Comparison of ENCODE assay signal across 1 cellular context in the genomic region with DNA sequence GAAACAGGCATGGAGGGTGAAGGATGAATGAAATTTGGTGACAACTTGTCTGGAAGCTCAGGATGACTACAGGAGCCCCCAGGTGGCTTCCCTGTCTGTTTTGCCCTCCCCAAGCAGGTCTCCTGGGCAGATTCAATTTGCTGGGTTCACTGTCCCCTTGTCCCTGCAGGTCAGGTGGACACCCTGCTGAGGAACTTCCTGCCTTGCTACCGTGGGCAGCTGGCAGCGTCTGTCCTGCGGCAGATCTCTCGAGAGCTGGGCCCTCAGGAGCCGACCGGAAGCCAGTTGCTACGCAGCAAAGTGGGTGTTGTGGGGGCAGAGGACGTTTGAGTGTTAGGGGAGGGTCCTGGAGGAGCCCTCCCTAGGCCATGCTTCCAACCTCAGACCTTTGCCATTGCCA.
TF ChIP-seq lines count a peak whose summit lies in the region.

No MANE protein-coding gene starts in this region.

TF ChIP-seq in HepG2, 621 proteins besides CTCF, POLR2A, EP300 and RAD21 (continued from another document and continues in another):
- peak; percentile 41; the same call in 1 of the 2 replicates for TF ChIP-seq HOXA3 (CRISPR knock-in tag; IDR thresholded peaks at IDR 0.05)
- no peak for TF ChIP-seq KLF11 (CRISPR knock-in tag; IDR thresholded peaks at IDR 0.05)
- 0 out of 2 replicates have a peak, but pooled peaks have one; percentile 35 for TF ChIP-seq ZNF430 (CRISPR knock-in tag; IDR thresholded peaks at IDR 0.05)
- no peak for TF ChIP-seq ZNF567 (CRISPR knock-in tag; IDR thresholded peaks at IDR 0.05; ENCODE audit: borderline replicate concordance)
- TF ChIP-seq ZNF235 (CRISPR knock-in tag; IDR thresholded peaks at IDR 0.05; ENCODE audit: borderline replicate concordance): no peak
- TF ChIP-seq ZNF816 (CRISPR knock-in tag; IDR thresholded peaks at IDR 0.05; ENCODE audit: borderline replicate concordance): no peak
- TF ChIP-seq, protein P1, sequence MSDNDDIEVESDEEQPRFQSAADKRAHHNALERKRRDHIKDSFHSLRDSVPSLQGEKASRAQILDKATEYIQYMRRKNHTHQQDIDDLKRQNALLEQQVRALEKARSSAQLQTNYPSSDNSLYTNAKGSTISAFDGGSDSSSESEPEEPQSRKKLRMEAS (IDR thresholded peaks at IDR 0.05): no peak
- no peak for TF ChIP-seq ZNF614 (CRISPR knock-in tag; IDR thresholded peaks at IDR 0.05; ENCODE audit: borderline replicate concordance)
- TF ChIP-seq, protein P2, sequence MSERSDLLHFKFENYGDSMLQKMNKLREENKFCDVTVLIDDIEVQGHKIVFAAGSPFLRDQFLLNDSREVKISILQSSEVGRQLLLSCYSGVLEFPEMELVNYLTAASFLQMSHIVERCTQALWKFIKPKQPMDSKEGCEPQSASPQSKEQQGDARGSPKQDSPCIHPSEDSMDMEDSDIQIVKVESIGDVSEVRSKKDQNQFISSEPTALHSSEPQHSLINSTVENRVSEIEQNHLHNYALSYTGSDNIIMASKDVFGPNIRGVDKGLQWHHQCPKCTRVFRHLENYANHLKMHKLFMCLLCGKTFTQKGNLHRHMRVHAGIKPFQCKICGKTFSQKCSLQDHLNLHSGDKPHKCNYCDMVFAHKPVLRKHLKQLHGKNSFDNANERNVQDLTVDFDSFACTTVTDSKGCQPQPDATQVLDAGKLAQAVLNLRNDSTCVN (CRISPR knock-in tag; IDR thresholded peaks at IDR 0.05; ENCODE audit: borderline replicate concordance): no peak
- TF ChIP-seq, protein P3, sequence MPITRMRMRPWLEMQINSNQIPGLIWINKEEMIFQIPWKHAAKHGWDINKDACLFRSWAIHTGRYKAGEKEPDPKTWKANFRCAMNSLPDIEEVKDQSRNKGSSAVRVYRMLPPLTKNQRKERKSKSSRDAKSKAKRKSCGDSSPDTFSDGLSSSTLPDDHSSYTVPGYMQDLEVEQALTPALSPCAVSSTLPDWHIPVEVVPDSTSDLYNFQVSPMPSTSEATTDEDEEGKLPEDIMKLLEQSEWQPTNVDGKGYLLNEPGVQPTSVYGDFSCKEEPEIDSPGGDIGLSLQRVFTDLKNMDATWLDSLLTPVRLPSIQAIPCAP (CRISPR knock-in tag; IDR thresholded peaks at IDR 0.05; ENCODE audit: low read depth): no peak
- TF ChIP-seq, protein P4, sequence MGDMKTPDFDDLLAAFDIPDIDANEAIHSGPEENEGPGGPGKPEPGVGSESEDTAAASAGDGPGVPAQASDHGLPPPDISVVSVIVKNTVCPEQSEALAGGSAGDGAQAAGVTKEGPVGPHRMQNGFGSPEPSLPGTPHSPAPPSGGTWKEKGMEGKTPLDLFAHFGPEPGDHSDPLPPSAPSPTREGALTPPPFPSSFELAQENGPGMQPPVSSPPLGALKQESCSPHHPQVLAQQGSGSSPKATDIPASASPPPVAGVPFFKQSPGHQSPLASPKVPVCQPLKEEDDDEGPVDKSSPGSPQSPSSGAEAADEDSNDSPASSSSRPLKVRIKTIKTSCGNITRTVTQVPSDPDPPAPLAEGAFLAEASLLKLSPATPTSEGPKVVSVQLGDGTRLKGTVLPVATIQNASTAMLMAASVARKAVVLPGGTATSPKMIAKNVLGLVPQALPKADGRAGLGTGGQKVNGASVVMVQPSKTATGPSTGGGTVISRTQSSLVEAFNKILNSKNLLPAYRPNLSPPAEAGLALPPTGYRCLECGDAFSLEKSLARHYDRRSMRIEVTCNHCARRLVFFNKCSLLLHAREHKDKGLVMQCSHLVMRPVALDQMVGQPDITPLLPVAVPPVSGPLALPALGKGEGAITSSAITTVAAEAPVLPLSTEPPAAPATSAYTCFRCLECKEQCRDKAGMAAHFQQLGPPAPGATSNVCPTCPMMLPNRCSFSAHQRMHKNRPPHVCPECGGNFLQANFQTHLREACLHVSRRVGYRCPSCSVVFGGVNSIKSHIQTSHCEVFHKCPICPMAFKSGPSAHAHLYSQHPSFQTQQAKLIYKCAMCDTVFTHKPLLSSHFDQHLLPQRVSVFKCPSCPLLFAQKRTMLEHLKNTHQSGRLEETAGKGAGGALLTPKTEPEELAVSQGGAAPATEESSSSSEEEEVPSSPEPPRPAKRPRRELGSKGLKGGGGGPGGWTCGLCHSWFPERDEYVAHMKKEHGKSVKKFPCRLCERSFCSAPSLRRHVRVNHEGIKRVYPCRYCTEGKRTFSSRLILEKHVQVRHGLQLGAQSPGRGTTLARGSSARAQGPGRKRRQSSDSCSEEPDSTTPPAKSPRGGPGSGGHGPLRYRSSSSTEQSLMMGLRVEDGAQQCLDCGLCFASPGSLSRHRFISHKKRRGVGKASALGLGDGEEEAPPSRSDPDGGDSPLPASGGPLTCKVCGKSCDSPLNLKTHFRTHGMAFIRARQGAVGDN (CRISPR knock-in tag; IDR thresholded peaks at IDR 0.05): peak; percentile 73
- no peak for TF ChIP-seq ZNF441 (CRISPR knock-in tag; IDR thresholded peaks at IDR 0.05; ENCODE audit: borderline replicate concordance)
- no peak for TF ChIP-seq KAT2B (IDR thresholded peaks at IDR 0.05; ENCODE audit: borderline replicate concordance, low read depth, low read length)
- TF ChIP-seq ZNF781 (CRISPR knock-in tag; IDR thresholded peaks at IDR 0.05; ENCODE audit: borderline replicate concordance, not compliant biosample characterization): no peak
- TF ChIP-seq SMAD1 (CRISPR knock-in tag; IDR thresholded peaks at IDR 0.05; ENCODE audit: borderline replicate concordance, low read depth): no peak
- no peak for TF ChIP-seq SKI (IDR thresholded peaks at IDR 0.05; ENCODE audit: partially characterized antibody)
- TF ChIP-seq EED (CRISPR knock-in tag; IDR thresholded peaks at IDR 0.05): no peak
- TF ChIP-seq DNMT1 (CRISPR knock-in tag; IDR thresholded peaks at IDR 0.05): no peak
- TF ChIP-seq FOXP1 (IDR thresholded peaks at IDR 0.05): no peak
- no peak for TF ChIP-seq FOXP1 (CRISPR knock-in tag; IDR thresholded peaks at IDR 0.05)
- TF ChIP-seq CCDC6 (CRISPR knock-in tag; IDR thresholded peaks at IDR 0.05): no peak
- TF ChIP-seq, protein P5, sequence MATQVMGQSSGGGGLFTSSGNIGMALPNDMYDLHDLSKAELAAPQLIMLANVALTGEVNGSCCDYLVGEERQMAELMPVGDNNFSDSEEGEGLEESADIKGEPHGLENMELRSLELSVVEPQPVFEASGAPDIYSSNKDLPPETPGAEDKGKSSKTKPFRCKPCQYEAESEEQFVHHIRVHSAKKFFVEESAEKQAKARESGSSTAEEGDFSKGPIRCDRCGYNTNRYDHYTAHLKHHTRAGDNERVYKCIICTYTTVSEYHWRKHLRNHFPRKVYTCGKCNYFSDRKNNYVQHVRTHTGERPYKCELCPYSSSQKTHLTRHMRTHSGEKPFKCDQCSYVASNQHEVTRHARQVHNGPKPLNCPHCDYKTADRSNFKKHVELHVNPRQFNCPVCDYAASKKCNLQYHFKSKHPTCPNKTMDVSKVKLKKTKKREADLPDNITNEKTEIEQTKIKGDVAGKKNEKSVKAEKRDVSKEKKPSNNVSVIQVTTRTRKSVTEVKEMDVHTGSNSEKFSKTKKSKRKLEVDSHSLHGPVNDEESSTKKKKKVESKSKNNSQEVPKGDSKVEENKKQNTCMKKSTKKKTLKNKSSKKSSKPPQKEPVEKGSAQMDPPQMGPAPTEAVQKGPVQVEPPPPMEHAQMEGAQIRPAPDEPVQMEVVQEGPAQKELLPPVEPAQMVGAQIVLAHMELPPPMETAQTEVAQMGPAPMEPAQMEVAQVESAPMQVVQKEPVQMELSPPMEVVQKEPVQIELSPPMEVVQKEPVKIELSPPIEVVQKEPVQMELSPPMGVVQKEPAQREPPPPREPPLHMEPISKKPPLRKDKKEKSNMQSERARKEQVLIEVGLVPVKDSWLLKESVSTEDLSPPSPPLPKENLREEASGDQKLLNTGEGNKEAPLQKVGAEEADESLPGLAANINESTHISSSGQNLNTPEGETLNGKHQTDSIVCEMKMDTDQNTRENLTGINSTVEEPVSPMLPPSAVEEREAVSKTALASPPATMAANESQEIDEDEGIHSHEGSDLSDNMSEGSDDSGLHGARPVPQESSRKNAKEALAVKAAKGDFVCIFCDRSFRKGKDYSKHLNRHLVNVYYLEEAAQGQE (IDR thresholded peaks at IDR 0.05; ENCODE audit: borderline replicate concordance in 1 of 2, low read depth in 1 of 2, low read length in 2 of 2): no peak
- TF ChIP-seq, protein P6, sequence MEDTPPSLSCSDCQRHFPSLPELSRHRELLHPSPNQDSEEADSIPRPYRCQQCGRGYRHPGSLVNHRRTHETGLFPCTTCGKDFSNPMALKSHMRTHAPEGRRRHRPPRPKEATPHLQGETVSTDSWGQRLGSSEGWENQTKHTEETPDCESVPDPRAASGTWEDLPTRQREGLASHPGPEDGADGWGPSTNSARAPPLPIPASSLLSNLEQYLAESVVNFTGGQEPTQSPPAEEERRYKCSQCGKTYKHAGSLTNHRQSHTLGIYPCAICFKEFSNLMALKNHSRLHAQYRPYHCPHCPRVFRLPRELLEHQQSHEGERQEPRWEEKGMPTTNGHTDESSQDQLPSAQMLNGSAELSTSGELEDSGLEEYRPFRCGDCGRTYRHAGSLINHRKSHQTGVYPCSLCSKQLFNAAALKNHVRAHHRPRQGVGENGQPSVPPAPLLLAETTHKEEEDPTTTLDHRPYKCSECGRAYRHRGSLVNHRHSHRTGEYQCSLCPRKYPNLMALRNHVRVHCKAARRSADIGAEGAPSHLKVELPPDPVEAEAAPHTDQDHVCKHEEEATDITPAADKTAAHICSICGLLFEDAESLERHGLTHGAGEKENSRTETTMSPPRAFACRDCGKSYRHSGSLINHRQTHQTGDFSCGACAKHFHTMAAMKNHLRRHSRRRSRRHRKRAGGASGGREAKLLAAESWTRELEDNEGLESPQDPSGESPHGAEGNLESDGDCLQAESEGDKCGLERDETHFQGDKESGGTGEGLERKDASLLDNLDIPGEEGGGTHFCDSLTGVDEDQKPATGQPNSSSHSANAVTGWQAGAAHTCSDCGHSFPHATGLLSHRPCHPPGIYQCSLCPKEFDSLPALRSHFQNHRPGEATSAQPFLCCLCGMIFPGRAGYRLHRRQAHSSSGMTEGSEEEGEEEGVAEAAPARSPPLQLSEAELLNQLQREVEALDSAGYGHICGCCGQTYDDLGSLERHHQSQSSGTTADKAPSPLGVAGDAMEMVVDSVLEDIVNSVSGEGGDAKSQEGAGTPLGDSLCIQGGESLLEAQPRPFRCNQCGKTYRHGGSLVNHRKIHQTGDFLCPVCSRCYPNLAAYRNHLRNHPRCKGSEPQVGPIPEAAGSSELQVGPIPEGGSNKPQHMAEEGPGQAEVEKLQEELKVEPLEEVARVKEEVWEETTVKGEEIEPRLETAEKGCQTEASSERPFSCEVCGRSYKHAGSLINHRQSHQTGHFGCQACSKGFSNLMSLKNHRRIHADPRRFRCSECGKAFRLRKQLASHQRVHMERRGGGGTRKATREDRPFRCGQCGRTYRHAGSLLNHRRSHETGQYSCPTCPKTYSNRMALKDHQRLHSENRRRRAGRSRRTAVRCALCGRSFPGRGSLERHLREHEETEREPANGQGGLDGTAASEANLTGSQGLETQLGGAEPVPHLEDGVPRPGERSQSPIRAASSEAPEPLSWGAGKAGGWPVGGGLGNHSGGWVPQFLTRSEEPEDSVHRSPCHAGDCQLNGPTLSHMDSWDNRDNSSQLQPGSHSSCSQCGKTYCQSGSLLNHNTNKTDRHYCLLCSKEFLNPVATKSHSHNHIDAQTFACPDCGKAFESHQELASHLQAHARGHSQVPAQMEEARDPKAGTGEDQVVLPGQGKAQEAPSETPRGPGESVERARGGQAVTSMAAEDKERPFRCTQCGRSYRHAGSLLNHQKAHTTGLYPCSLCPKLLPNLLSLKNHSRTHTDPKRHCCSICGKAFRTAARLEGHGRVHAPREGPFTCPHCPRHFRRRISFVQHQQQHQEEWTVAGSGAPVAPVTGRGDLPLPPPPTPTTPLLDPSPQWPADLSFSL (CRISPR knock-in tag; IDR thresholded peaks at IDR 0.05): no peak
- TF ChIP-seq ZNF335 (CRISPR knock-in tag; IDR thresholded peaks at IDR 0.05): no peak
- TF ChIP-seq, protein P7, sequence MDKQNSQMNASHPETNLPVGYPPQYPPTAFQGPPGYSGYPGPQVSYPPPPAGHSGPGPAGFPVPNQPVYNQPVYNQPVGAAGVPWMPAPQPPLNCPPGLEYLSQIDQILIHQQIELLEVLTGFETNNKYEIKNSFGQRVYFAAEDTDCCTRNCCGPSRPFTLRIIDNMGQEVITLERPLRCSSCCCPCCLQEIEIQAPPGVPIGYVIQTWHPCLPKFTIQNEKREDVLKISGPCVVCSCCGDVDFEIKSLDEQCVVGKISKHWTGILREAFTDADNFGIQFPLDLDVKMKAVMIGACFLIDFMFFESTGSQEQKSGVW (CRISPR knock-in tag; IDR thresholded peaks at IDR 0.05; ENCODE audit: borderline replicate concordance): no peak
- TF ChIP-seq, protein P8, sequence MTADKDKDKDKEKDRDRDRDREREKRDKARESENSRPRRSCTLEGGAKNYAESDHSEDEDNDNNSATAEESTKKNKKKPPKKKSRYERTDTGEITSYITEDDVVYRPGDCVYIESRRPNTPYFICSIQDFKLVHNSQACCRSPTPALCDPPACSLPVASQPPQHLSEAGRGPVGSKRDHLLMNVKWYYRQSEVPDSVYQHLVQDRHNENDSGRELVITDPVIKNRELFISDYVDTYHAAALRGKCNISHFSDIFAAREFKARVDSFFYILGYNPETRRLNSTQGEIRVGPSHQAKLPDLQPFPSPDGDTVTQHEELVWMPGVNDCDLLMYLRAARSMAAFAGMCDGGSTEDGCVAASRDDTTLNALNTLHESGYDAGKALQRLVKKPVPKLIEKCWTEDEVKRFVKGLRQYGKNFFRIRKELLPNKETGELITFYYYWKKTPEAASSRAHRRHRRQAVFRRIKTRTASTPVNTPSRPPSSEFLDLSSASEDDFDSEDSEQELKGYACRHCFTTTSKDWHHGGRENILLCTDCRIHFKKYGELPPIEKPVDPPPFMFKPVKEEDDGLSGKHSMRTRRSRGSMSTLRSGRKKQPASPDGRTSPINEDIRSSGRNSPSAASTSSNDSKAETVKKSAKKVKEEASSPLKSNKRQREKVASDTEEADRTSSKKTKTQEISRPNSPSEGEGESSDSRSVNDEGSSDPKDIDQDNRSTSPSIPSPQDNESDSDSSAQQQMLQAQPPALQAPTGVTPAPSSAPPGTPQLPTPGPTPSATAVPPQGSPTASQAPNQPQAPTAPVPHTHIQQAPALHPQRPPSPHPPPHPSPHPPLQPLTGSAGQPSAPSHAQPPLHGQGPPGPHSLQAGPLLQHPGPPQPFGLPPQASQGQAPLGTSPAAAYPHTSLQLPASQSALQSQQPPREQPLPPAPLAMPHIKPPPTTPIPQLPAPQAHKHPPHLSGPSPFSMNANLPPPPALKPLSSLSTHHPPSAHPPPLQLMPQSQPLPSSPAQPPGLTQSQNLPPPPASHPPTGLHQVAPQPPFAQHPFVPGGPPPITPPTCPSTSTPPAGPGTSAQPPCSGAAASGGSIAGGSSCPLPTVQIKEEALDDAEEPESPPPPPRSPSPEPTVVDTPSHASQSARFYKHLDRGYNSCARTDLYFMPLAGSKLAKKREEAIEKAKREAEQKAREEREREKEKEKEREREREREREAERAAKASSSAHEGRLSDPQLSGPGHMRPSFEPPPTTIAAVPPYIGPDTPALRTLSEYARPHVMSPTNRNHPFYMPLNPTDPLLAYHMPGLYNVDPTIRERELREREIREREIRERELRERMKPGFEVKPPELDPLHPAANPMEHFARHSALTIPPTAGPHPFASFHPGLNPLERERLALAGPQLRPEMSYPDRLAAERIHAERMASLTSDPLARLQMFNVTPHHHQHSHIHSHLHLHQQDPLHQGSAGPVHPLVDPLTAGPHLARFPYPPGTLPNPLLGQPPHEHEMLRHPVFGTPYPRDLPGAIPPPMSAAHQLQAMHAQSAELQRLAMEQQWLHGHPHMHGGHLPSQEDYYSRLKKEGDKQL (CRISPR knock-in tag; IDR thresholded peaks at IDR 0.05; ENCODE audit: low read depth): no peak
- no peak for TF ChIP-seq U2AF2 (IDR thresholded peaks at IDR 0.05; ENCODE audit: low read depth, low read length)
